12 cellular contexts compared by ENCODE assay signal in genomic region chr11:18769802-18770456, GRCh38. TPM values are rescaled to one million over a fixed set of nuclear protein-coding genes. Genes with fewer than 3 reads are reported as not detected.
DNase-seq lines count a peak whose midpoint lies in the region; ATAC-seq and TF ChIP-seq lines count a peak whose summit lies in the region.
"Had no signal": no experiment of that assay in that cellular context is flagged by ENCODE, and none has a peak within 500 bp of the region (broad histone marks: within the 10 kb centered on the region; RNA-seq: fewer than 3 reads in every experiment).

No MANE protein-coding gene starts in this region.

- no peaks in the 10 kb centered on the region for H3K36me3 ChIP-seq in colonic mucosa
- H3K36me3 ChIP-seq: BLaER1 had no signal

- no peak overlapping the region for H3K27ac Mint-ChIP-seq in activated naive CD4-positive, alpha-beta T cell treated with anti-CD3 and anti-CD28 coated beads, Interleukin-2, amount 10 ng/mL, durations not matched to agents 7 days and 5 days
- H3K27ac Mint-ChIP-seq in chondrocyte (ENCODE audit: unreplicated experiment): no peak overlapping the region
- H3K27ac Mint-ChIP-seq: activated CD4-positive, alpha-beta T cell treated with anti-CD3 and anti-CD28 coated beads for 36 hours; memory B cell had no signal

- H3K9ac ChIP-seq in colonic mucosa (ENCODE audit: low read depth in 2 of 2, low read length in 2 of 2): no peak overlapping the region
- H3K9ac ChIP-seq: BLaER1 had no signal

- TF ChIP-seq CTCF in GM12865 (IDR thresholded peaks at IDR 0.05; ENCODE audit: insufficient read depth, low read depth, low read length, missing control alignments): no peak
- no peak for TF ChIP-seq CTCF in colonic mucosa (IDR thresholded peaks at IDR 0.05)
- no peak for TF ChIP-seq CTCF in chondrocyte (IDR thresholded peaks at IDR 0.05)

- H3K4me1 Mint-ChIP-seq in activated naive CD4-positive, alpha-beta T cell treated with anti-CD3 and anti-CD28 coated beads, Interleukin-2, amount 10 ng/mL, durations not matched to agents 7 days and 5 days: peaks cover 14% of the 10 kb centered on the region
- H3K4me1 Mint-ChIP-seq in chondrocyte (ENCODE audit: low read depth): no peaks in the 10 kb centered on the region
- H3K4me1 Mint-ChIP-seq: memory B cell had no signal

- intact Hi-C loops in colonic mucosa (cut with DNase I): loop anchor here (5.0 to 10.0 kb wide), 2 partner anchors 47 to 85 kb away; no protein-coding TSS in a partner anchor

- H3K4me1 ChIP-seq in colonic mucosa: no peaks in the 10 kb centered on the region

- no peak overlapping the region for H3K4me3 ChIP-seq in GM12865 (ENCODE audit: low read depth, low read length)
- no peak overlapping the region for H3K4me3 ChIP-seq in colonic mucosa
- H3K4me3 ChIP-seq: BLaER1 had no signal

- H3K9me3 ChIP-seq in colonic mucosa: no peaks in the 10 kb centered on the region
- H3K9me3 ChIP-seq: BLaER1 had no signal

- CTCF ChIA-PET in activated naive CD4-positive, alpha-beta T cell treated with anti-CD3 and anti-CD28 coated beads, Interleukin-2, amount 10 ng/mL, durations not matched to agents 7 days and 5 days (lab: Charles Lee): interaction anchor here (1.7 kb wide), 1 partner anchor 230 kb away, joined by 6 read pairs; no protein-coding TSS in a partner anchor

- H3K27me3 Mint-ChIP-seq in activated naive CD4-positive, alpha-beta T cell treated with anti-CD3 and anti-CD28 coated beads, Interleukin-2, amount 10 ng/mL, durations not matched to agents 7 days and 5 days: peaks cover 41% of the 10 kb centered on the region
- peaks cover 26% of the 10 kb centered on the region for H3K27me3 Mint-ChIP-seq in chondrocyte (ENCODE audit: low read depth)

- H3K27ac ChIP-seq in colonic mucosa: no peak overlapping the region
- H3K27ac ChIP-seq: BLaER1 had no signal

- H3K27me3 ChIP-seq in colonic mucosa: no peaks in the 10 kb centered on the region
- H3K27me3 ChIP-seq: BLaER1 had no signal

- DNase-seq in GM12865 (ENCODE audit: low read depth) (peak; percentile 84), colonic mucosa (peak; percentile 53), NCI-H1105 treated with DMSO at 0.1 percent for 48 hours (lab: John Stamatoyannopoulos, UW) (no peak), chondrocyte (ENCODE audit: low spot score) (no peak), NOMO-1 (lab: John Stamatoyannopoulos, UW; ENCODE audit: unreplicated experiment in 2 of 2) (no peak)
- DNase-seq in activated naive CD4-positive, alpha-beta T cell treated with anti-CD3 and anti-CD28 coated beads, Interleukin-2, amount 10 ng/mL, durations not matched to agents 7 days and 5 days: no peak
- DNase-seq: activated CD4-positive, alpha-beta T cell treated with anti-CD3 and anti-CD28 coated beads for 36 hours had no signal

- no peak overlapping the region for H3K4me3 Mint-ChIP-seq in activated naive CD4-positive, alpha-beta T cell treated with anti-CD3 and anti-CD28 coated beads, Interleukin-2, amount 10 ng/mL, durations not matched to agents 7 days and 5 days
- no peak overlapping the region for H3K4me3 Mint-ChIP-seq in chondrocyte (ENCODE audit: unreplicated experiment)
- H3K4me3 Mint-ChIP-seq: activated CD4-positive, alpha-beta T cell treated with anti-CD3 and anti-CD28 coated beads for 36 hours; memory B cell had no signal

- ATAC-seq in GM19452 (IDR thresholded peaks at IDR 0.05; ENCODE audit: unreplicated experiment) (peak; percentile 68), HG03064 (IDR thresholded peaks at IDR 0.05; ENCODE audit: low read depth, unreplicated experiment) (peak; percentile 41)
- ATAC-seq: activated CD4-positive, alpha-beta T cell treated with anti-CD3 and anti-CD28 coated beads for 36 hours had no signal

- no peaks in the 10 kb centered on the region for H3K9me3 Mint-ChIP-seq in activated naive CD4-positive, alpha-beta T cell treated with anti-CD3 and anti-CD28 coated beads, Interleukin-2, amount 10 ng/mL, durations not matched to agents 7 days and 5 days
- H3K9me3 Mint-ChIP-seq in chondrocyte (ENCODE audit: low read depth): no peaks in the 10 kb centered on the region

- no peaks in the 10 kb centered on the region for H3K36me3 Mint-ChIP-seq in activated naive CD4-positive, alpha-beta T cell treated with anti-CD3 and anti-CD28 coated beads, Interleukin-2, amount 10 ng/mL, durations not matched to agents 7 days and 5 days
- no peaks in the 10 kb centered on the region for H3K36me3 Mint-ChIP-seq in chondrocyte (ENCODE audit: low read depth)
- H3K36me3 Mint-ChIP-seq: memory B cell had no signal

RNA-seq across cellular contexts. Expression of gene PTPN5, which starts 21.7 kb away (rescaled TPM):
- under 1 TPM in 1 of 2 donors, not detected in 1; 0.19 TPM for total RNA-seq in colonic mucosa
- not detected in 3 replicates for total RNA-seq in chondrocyte
- total RNA-seq: activated CD4-positive, alpha-beta T cell treated with anti-CD3 and anti-CD28 coated beads for 36 hours; M059J had no signal

RNA-seq across cellular contexts. Expression of gene IGSF22, which starts 43.9 kb away (rescaled TPM):
- total RNA-seq in colonic mucosa (1 to 10 TPM in 1 of 2 donors, under 1 TPM in 1; 0.42 to 1.3 TPM), chondrocyte (not detected in 3 replicates)
- total RNA-seq: M059J had no signal

Comparison
In these comparisons a context has a peak if more than half of its experiments do, and no peak if none do; other contexts are left out.
1. DNase-seq: peak in GM12865 (single experiment) and colonic mucosa (single experiment); none in activated naive CD4-positive, alpha-beta T cell treated with anti-CD3 and anti-CD28 coated beads, Interleukin-2, amount 10 ng/mL, durations not matched to agents 7 days and 5 days (single experiment), NCI-H1105 treated with DMSO at 0.1 percent for 48 hours (single experiment), chondrocyte (single experiment) and NOMO-1 (0 of 2).